8 cellular contexts compared by ENCODE assay signal in the genomic region with DNA sequence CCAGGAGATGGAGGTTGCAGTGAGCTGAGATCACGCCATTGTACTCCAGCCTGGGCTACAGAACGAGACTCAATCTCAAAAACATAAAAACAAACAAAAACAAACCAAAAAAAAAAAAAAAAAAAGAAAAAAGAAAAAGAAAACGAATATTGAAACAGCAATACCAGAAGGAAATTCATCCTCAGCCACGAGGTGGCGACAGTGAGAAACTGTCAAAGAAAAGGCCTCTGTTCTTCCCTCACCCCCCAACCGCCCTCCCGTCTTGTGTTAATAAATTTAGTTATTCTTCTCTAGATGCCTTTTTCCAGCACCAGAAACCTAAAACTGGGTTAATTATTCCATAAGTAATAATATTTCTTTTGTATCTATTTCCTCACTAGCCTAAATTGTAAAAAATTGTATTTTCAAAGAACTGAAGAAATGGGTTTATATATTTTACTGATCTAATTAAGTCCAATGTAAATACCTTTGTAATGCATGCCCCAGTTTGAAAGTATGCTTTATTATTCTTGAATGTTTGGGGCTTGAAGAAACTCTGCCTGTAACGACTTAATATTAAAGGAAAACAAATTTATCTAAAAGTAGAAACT. TPM values are rescaled to one million over a fixed set of nuclear protein-coding genes. Genes with fewer than 3 reads are reported as not detected.
DNase-seq lines count a peak whose midpoint lies in the region; ATAC-seq and TF ChIP-seq lines count a peak whose summit lies in the region.

No MANE protein-coding gene starts in this region.

- no peak overlapping the region for H3K27ac Mint-ChIP-seq in MCF 10A (ENCODE audit: low read depth, unreplicated experiment)
- H3K27ac Mint-ChIP-seq in activated CD8-positive, alpha-beta T cell treated with anti-CD3 and anti-CD28 coated beads for 36 hours, result no peak overlapping the region

- H3K27me3 Mint-ChIP-seq in MCF 10A (ENCODE audit: insufficient read depth, unreplicated experiment), result no peaks in the 10 kb centered on the region
- H3K27me3 Mint-ChIP-seq in activated CD8-positive, alpha-beta T cell treated with anti-CD3 and anti-CD28 coated beads for 36 hours, result peaks cover 4% of the 10 kb centered on the region

- H3K36me3 Mint-ChIP-seq in MCF 10A (ENCODE audit: insufficient read depth, unreplicated experiment), result no peaks in the 10 kb centered on the region
- H3K36me3 Mint-ChIP-seq in activated CD8-positive, alpha-beta T cell treated with anti-CD3 and anti-CD28 coated beads for 36 hours (ENCODE audit: low read depth), result no peaks in the 10 kb centered on the region

- H3K4me1 ChIP-seq in breast epithelium, result no peaks in the 10 kb centered on the region

- peaks cover 11 to 13% of the 10 kb centered on the region in 2 donors for H3K9me3 ChIP-seq in breast epithelium

- no peak for TF ChIP-seq POLR2A in breast epithelium (IDR thresholded peaks at IDR 0.05)
- no peak for TF ChIP-seq POLR2A in erythroblast (IDR thresholded peaks at IDR 0.05; ENCODE audit: low read length)

- no peaks in the 10 kb centered on the region for H3K36me3 ChIP-seq in breast epithelium

- H3K9me3 Mint-ChIP-seq in MCF 10A (ENCODE audit: unreplicated experiment), result peaks cover 3% of the 10 kb centered on the region
- H3K9me3 Mint-ChIP-seq in activated CD8-positive, alpha-beta T cell treated with anti-CD3 and anti-CD28 coated beads for 36 hours, result peaks cover 4% of the 10 kb centered on the region

- H3K4me3 ChIP-seq in breast epithelium, result no peak overlapping the region

- intact Hi-C loops in MCF 10A (cut with micrococcal nuclease), result no loop called here
- intact Hi-C loops in breast epithelium (cut with DNase I; ENCODE audit: low total_unique reads), result no loop called here
- intact Hi-C loops in activated CD8-positive, alpha-beta T cell treated with anti-CD3 and anti-CD28 coated beads for 36 hours (cut with micrococcal nuclease), result no loop called here

- TF ChIP-seq CTCF in MCF 10A (IDR thresholded peaks at IDR 0.05; ENCODE audit: unreplicated experiment), result peak; percentile 33
- no peak for TF ChIP-seq CTCF in breast epithelium (IDR thresholded peaks at IDR 0.05)
- peak; percentile 72 for TF ChIP-seq CTCF in activated CD8-positive, alpha-beta T cell treated with anti-CD3 and anti-CD28 coated beads for 36 hours (IDR thresholded peaks at IDR 0.05)

- BruUV-seq in MCF 10A (replicated peaks; lab: Mats Ljungman, UMichigan), result no TSS peak

- H3K4me3 Mint-ChIP-seq in MCF 10A (ENCODE audit: unreplicated experiment), result no peak overlapping the region
- no peak overlapping the region for H3K4me3 Mint-ChIP-seq in activated CD8-positive, alpha-beta T cell treated with anti-CD3 and anti-CD28 coated beads for 36 hours

- CTCF ChIA-PET in MCF 10A (lab: Yijun Ruan, JAX), result interaction anchor here (0.6 to 1.5 kb wide), 6 partner anchors 54 to 930 kb away, joined by 3 to 5 read pairs (median 3); no protein-coding TSS in a partner anchor
- CTCF ChIA-PET in activated CD8-positive, alpha-beta T cell treated with anti-CD3 and anti-CD28 coated beads for 36 hours (lab: Charles Lee), result interaction anchor here (1.0 to 1.7 kb wide), 2 partner anchors 9 to 47 kb away, joined by 4 read pairs; no protein-coding TSS in a partner anchor

- no peak for ATAC-seq in activated CD8-positive, alpha-beta T cell treated with anti-CD3 and anti-CD28 coated beads for 36 hours
- no peak for ATAC-seq in HG02763 (IDR thresholded peaks at IDR 0.05; ENCODE audit: unreplicated experiment)
- no peak for ATAC-seq in HG03196 (IDR thresholded peaks at IDR 0.05; ENCODE audit: unreplicated experiment)

- DNase-seq in MCF 10A (ENCODE audit: unreplicated experiment), result peak; percentile 40
- DNase-seq in breast epithelium (ENCODE audit: low spot score in 2 of 2), result no peak
- peak; percentile 4 to 10 for DNase-seq in Kasumi-1 (lab: John Stamatoyannopoulos, UW)
- DNase-seq in activated CD8-positive, alpha-beta T cell treated with anti-CD3 and anti-CD28 coated beads for 36 hours, result peak; percentile 80
- peak; percentile 23 to 48 for DNase-seq in erythroblast (lab: John Stamatoyannopoulos, UW)
- DNase-seq in stimulated activated CD4-positive, alpha-beta T cell treated with anti-CD3 and anti-CD28 coated beads, Interleukin-15, amount 100 ng/mL, for 24 hours, result peak; percentile 73

- H3K4me1 Mint-ChIP-seq in MCF 10A (ENCODE audit: insufficient read depth, unreplicated experiment), result no peaks in the 10 kb centered on the region
- no peaks in the 10 kb centered on the region for H3K4me1 Mint-ChIP-seq in activated CD8-positive, alpha-beta T cell treated with anti-CD3 and anti-CD28 coated beads for 36 hours (ENCODE audit: low read depth)

- POLR2A ChIA-PET in MCF 10A (lab: Yijun Ruan, JAX), result no interaction called here
- POLR2A ChIA-PET in activated CD8-positive, alpha-beta T cell treated with anti-CD3 and anti-CD28 coated beads for 36 hours (lab: Charles Lee), result no interaction called here

- no peak overlapping the region for H3K27ac ChIP-seq in breast epithelium

- no peaks in the 10 kb centered on the region for H3K27me3 ChIP-seq in breast epithelium

RNA-seq across cellular contexts. Expression of gene LIG4, which starts 38.6 kb away (rescaled TPM):
- total RNA-seq in MCF 10A (2022) (17.7 and 18.2 TPM in 2 replicates), breast epithelium (10 to 100 TPM; 10.1 to 11.1 (median 10.1) TPM)
- total RNA-seq in activated CD8-positive, alpha-beta T cell treated with anti-CD3 and anti-CD28 coated beads for 36 hours, result 1 to 10 TPM; 5.7 to 6.1 TPM

RNA-seq across cellular contexts. Expression of gene ABHD13, which starts 41.4 kb away (rescaled TPM):
- total RNA-seq in MCF 10A (2022) (6.2 and 6.6 TPM in 2 replicates), breast epithelium (10 to 100 TPM in 2 of 3 donors, 1 to 10 TPM in 1; 9.9 to 20.5 (median 14.4) TPM)
- total RNA-seq in activated CD8-positive, alpha-beta T cell treated with anti-CD3 and anti-CD28 coated beads for 36 hours, result 1 to 10 TPM; 3.8 to 4.1 TPM

Comparison
In these comparisons a context has a peak if more than half of its experiments do, and no peak if none do; other contexts are left out.
1. DNase-seq: peak in MCF 10A (single experiment), Kasumi-1 (2 of 2), activated CD8-positive, alpha-beta T cell treated with anti-CD3 and anti-CD28 coated beads for 36 hours (single experiment), erythroblast (2 of 2) and stimulated activated CD4-positive, alpha-beta T cell treated with anti-CD3 and anti-CD28 coated beads, Interleukin-15, amount 100 ng/mL, for 24 hours (single experiment); none in breast epithelium (0 of 2).
2. CTCF ChIP-seq: peak in MCF 10A (single experiment) and activated CD8-positive, alpha-beta T cell treated with anti-CD3 and anti-CD28 coated beads for 36 hours (single experiment); none in breast epithelium (0 of 3).